In the genomic region with DNA sequence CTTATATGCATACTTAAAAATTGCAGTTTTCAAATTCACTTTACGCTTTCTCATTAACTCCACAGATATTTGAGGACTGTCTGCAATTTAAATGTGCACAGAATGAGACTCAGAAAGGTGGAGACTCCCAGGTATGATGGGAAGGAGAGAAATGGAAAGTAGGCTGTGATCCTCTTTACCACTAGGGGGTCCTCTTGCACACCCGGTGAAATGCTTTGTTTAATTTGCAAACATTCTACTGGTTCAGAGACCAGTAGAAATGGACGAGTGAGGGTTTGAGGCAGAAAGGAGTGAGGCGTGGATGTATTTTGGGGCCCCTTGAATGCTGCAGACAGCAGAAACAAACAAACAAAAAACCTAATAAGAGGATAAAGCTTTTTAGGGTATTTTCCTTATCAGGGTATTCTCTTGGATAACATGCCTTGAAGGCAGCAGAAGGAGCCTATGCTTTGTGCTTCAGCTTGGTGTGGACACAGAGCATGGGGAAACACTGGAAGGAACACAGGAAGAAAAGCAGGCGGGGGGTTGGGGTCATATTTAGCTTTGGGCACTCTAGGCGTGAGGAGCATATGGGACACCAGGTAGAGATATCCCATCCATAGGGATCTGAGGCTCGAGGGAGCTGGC, we compare ENCODE assay signal across 8 cellular contexts.
DNase-seq lines count a peak whose midpoint lies in the region; ATAC-seq, FAIRE-seq and TF ChIP-seq lines count a peak whose summit lies in the region.

No MANE protein-coding gene starts in this region.

- no peak overlapping the region for H3K14ac ChIP-seq in mesenchymal stem cell (ENCODE audit: low read length in 2 of 2)

- no peaks in the 10 kb centered on the region for H3K36me3 ChIP-seq in pancreas
- H3K36me3 ChIP-seq in mesenchymal stem cell (ENCODE audit: control insufficient read depth in 1 of 2, insufficient read depth in 2 of 2, low read depth in 1 of 2, low read length in 2 of 2) = no peaks in the 10 kb centered on the region
- no peaks in the 10 kb centered on the region for H3K36me3 ChIP-seq in smooth muscle cell (ENCODE audit: low read depth)

- H3K27ac ChIP-seq in HL-60 (replicated peaks) = no peak overlapping the region
- no peak overlapping the region for H3K27ac ChIP-seq in VCaP
- H3K27ac ChIP-seq in pancreas = no peak overlapping the region
- H3K27ac ChIP-seq in mesenchymal stem cell (ENCODE audit: low read length, poor library complexity, severe bottlenecking) = no peak overlapping the region
- no peak overlapping the region for H3K27ac ChIP-seq in smooth muscle cell (ENCODE audit: low read depth)

- no peak overlapping the region for H4K91ac ChIP-seq in mesenchymal stem cell (ENCODE audit: low read length)

- H3F3A ChIP-seq in smooth muscle cell (ENCODE audit: low read depth) = no peaks in the 10 kb centered on the region

- FAIRE-seq in pancreas (lab: Jason Lieb, UNC) = no peak

- H3K4me1 ChIP-seq in pancreas (no peaks in the 10 kb centered on the region), mesenchymal stem cell (ENCODE audit: control insufficient read depth, insufficient read depth, low read depth, low read length) (no peaks in the 10 kb centered on the region), smooth muscle cell (ENCODE audit: low read depth) (no peaks in the 10 kb centered on the region)

- no peak overlapping the region for H2BK15ac ChIP-seq in mesenchymal stem cell (ENCODE audit: low read depth, poor library complexity, severe bottlenecking)

- H3K23ac ChIP-seq in mesenchymal stem cell (ENCODE audit: low read length in 2 of 2) = no peak overlapping the region

- no peaks in the 10 kb centered on the region for H3K79me2 ChIP-seq in smooth muscle cell (ENCODE audit: low read depth)

- TF ChIP-seq CTCF in HL-60 (IDR thresholded peaks at IDR 0.05; ENCODE audit: insufficient read depth, low read length) = peak; percentile 55
- peak; percentile 79 for TF ChIP-seq CTCF in VCaP (conservative IDR thresholded peaks at IDR 0.05)
- TF ChIP-seq CTCF in pancreas (IDR thresholded peaks at IDR 0.05) = peak; percentile 14 to 51 (median 36)
- no peak for TF ChIP-seq CTCF in smooth muscle cell (IDR thresholded peaks at IDR 0.05; ENCODE audit: borderline replicate concordance, insufficient read depth, poor library complexity, severe bottlenecking)

- intact Hi-C loops in pancreas (cut with DNase I) = no loop called here

- no peaks in the 10 kb centered on the region for H3K79me1 ChIP-seq in mesenchymal stem cell (replicated peaks; ENCODE audit: low read length, poor library complexity, severe bottlenecking)

- no peak overlapping the region for H2BK12ac ChIP-seq in mesenchymal stem cell (ENCODE audit: low read length in 2 of 2)

- no peak overlapping the region for H2AFZ ChIP-seq in mesenchymal stem cell (ENCODE audit: low read depth, low read length)
- H2AFZ ChIP-seq in smooth muscle cell (ENCODE audit: low read depth) = no peak overlapping the region

- H4K8ac ChIP-seq in mesenchymal stem cell (ENCODE audit: low read length) = no peak overlapping the region

- no peak overlapping the region for H2BK120ac ChIP-seq in mesenchymal stem cell (ENCODE audit: low read depth, low read length)

- no peak overlapping the region for H3K4me3 ChIP-seq in HL-60 (replicated peaks; ENCODE audit: insufficient read depth, low read length)
- no peak overlapping the region for H3K4me3 ChIP-seq in pancreas
- H3K4me3 ChIP-seq in mesenchymal stem cell (ENCODE audit: insufficient read depth in 1 of 2, low read depth in 1 of 2, low read length in 2 of 2) = no peak overlapping the region
- no peak overlapping the region for H3K4me3 ChIP-seq in smooth muscle cell

- no peaks in the 10 kb centered on the region for H3K27me3 ChIP-seq in HL-60 (ENCODE audit: insufficient read depth, poor library complexity, severe bottlenecking)
- no peaks in the 10 kb centered on the region for H3K27me3 ChIP-seq in pancreas
- H3K27me3 ChIP-seq in mesenchymal stem cell (ENCODE audit: control insufficient read depth in 1 of 2, insufficient read depth in 1 of 2, low read length in 2 of 2) = peaks cover 0 to 74% of the 10 kb centered on the region in 2 experiments
- H3K27me3 ChIP-seq in smooth muscle cell (ENCODE audit: low read depth) = no peaks in the 10 kb centered on the region

- H2AK5ac ChIP-seq in mesenchymal stem cell (ENCODE audit: low read length, severe bottlenecking) = no peak overlapping the region

- 45 to 54% methylated on average over 7 of the region's 7 CpGs for WGBS in pancreas, 2 donors
- 45% methylated on average over 5 of the region's 7 CpGs for WGBS in mesenchymal stem cell
- WGBS in smooth muscle cell (ENCODE audit: low lambda C conversion rate) = 50% methylated on average over 7 of the region's 7 CpGs

- ATAC-seq in GM19351 (IDR thresholded peaks at IDR 0.05; ENCODE audit: unreplicated experiment) = peak; percentile 82
- peak; percentile 48 to 85 (median 69) for ATAC-seq in pancreas

- H3K9ac ChIP-seq in mesenchymal stem cell (ENCODE audit: low read length) (no peak overlapping the region), smooth muscle cell (ENCODE audit: low read depth) (no peak overlapping the region)

- H4K20me1 ChIP-seq in smooth muscle cell (ENCODE audit: low read depth) = no peaks in the 10 kb centered on the region

- H3K4ac ChIP-seq in mesenchymal stem cell (ENCODE audit: low read depth in 1 of 2, low read length in 2 of 2) = no peak overlapping the region

- DNase-seq in ELF-1 (ENCODE audit: low read depth, low spot score) = peak; percentile 4
- DNase-seq in HL-60 (ENCODE audit: low read depth in 1 of 2, low spot score in 1 of 2) = peak in 1 of 2 experiments; percentile 8
- DNase-seq in pancreas = peak in 1 of 6 donors; percentile 21
- DNase-seq in mesenchymal stem cell = no peak
- DNase-seq in smooth muscle cell (lab: John Stamatoyannopoulos, UW; ENCODE audit: unreplicated experiment) = no peak
- DNase-seq in islet precursor cell = no peak

- no peaks in the 10 kb centered on the region for H3K9me3 ChIP-seq in pancreas
- no peaks in the 10 kb centered on the region for H3K9me3 ChIP-seq in mesenchymal stem cell (ENCODE audit: control insufficient read depth, low read length)
- H3K9me3 ChIP-seq in smooth muscle cell (replicated peaks; ENCODE audit: low read depth) = peaks cover 17% of the 10 kb centered on the region

- no peak overlapping the region for H2BK5ac ChIP-seq in mesenchymal stem cell (ENCODE audit: low read depth, low read length, poor library complexity, severe bottlenecking)

- no peak overlapping the region for H3K18ac ChIP-seq in mesenchymal stem cell (ENCODE audit: low read depth in 1 of 2, low read length in 2 of 2)

- no peak overlapping the region for H3K4me2 ChIP-seq in mesenchymal stem cell (ENCODE audit: low read length, poor library complexity, severe bottlenecking)
- H3K4me2 ChIP-seq in smooth muscle cell = no peak overlapping the region
